ENCODE assay signal across 1 cellular context in genomic region chr14:23023500-23024152, GRCh38.
TF ChIP-seq lines count a peak whose summit lies in the region.

No MANE protein-coding gene starts in this region.

TF ChIP-seq in HEK293, 187 proteins besides CTCF, POLR2A, EP300 and RAD21:
- TF ChIP-seq ZNF366 (tag by site-specific recombination; conservative IDR thresholded peaks at IDR 0.05) (no peak), ZNF600 (tag by site-specific recombination; IDR thresholded peaks at IDR 0.05) (0 out of 2 replicates have a peak, but pooled peaks have one; percentile 16), ZNF26 (tag by site-specific recombination; IDR thresholded peaks at IDR 0.05) (no peak), GLIS1 (tag by site-specific recombination; IDR thresholded peaks at IDR 0.05) (no peak), ZNF148 (tag by site-specific recombination; IDR thresholded peaks at IDR 0.05; ENCODE audit: borderline replicate concordance) (no peak)
TF ChIP-seq in HEK293: peak in this region for 1.
